In the genomic region with DNA sequence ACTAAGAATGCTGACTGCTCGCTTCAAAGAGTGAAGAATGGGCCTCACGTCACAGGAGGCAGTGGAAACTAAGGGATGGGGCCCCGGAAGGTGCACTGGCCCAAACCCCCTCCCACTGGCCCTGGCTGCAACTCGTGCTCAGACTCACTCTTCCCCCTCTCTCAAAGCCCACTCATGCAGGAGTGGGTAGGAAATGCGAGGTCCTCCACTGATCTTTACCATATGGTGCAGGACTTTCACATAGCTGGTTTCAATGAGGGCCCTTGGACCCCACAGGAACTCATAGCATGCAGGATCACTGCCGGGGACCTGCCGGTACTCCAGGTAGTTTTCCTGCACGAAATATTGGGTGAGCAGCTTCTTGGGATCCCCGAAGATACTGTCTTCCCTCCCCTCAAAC, we compare ENCODE assay signal across 11 cellular contexts. TPM values are rescaled to one million over a fixed set of nuclear protein-coding genes. Genes with fewer than 3 reads are reported as not detected.
"Had no signal": no experiment of that assay in that cellular context is flagged by ENCODE, and none has a peak within 500 bp of the region (broad histone marks: within the 10 kb centered on the region; RNA-seq: fewer than 3 reads in every experiment).

No MANE protein-coding gene starts in this region.

RNA-seq across cellular contexts. Expression of gene MAGEA6, which starts 2.9 kb away (rescaled TPM):
- total RNA-seq: activated B cell treated with CpG ODN at 0.5 μM for 24 hours; activated CD4-positive, alpha-beta memory T cell treated with anti-CD3 and anti-CD28 coated beads, Interleukin-2, amount 10 ng/mL, durations not matched to agents 7 days and 5 days; activated CD4-positive, alpha-beta T cell treated with anti-CD3 and anti-CD28 coated beads, Interleukin-2, amount 10 ng/mL, durations not matched to agents 7 days and 5 days; activated CD8-positive, alpha-beta memory T cell treated with anti-CD3 and anti-CD28 coated beads, Interleukin-2, amount 10 ng/mL, durations not matched to agents 7 days and 5 days; activated CD8-positive, alpha-beta T cell treated with anti-CD3 and anti-CD28 coated beads, Interleukin-2, amount 10 ng/mL, durations not matched to agents 7 days and 5 days; activated naive CD8-positive, alpha-beta T cell treated with anti-CD3 and anti-CD28 coated beads, Interleukin-2, amount 10 ng/mL, durations not matched to agents 7 days and 5 days; activated T-helper 2 cell treated with anti-CD3 and anti-CD28 coated beads, Interferon-gamma antibody, Interleukin-2, Interleukin-4, amounts not matched to agents 10 μg/mL and 5 μg/mL and 100 μg/mL, durations not matched to agents 14 hours and 24 hours and 36 hours; ascending aorta; bronchial epithelial cell; cardiac muscle cell had no signal
- polyA plus RNA-seq: adipose tissue, cardiac muscle cell had no signal

RNA-seq across cellular contexts. Expression of gene CSAG3, which starts 7.5 kb away (rescaled TPM):
- total RNA-seq: activated B cell treated with CpG ODN at 0.5 μM for 24 hours; activated CD8-positive, alpha-beta T cell treated with anti-CD3 and anti-CD28 coated beads, Interleukin-2, amount 10 ng/mL, durations not matched to agents 7 days and 5 days; activated naive CD8-positive, alpha-beta T cell treated with anti-CD3 and anti-CD28 coated beads, Interleukin-2, amount 10 ng/mL, durations not matched to agents 7 days and 5 days; activated T-helper 2 cell treated with anti-CD3 and anti-CD28 coated beads, Interferon-gamma antibody, Interleukin-2, Interleukin-4, amounts not matched to agents 10 μg/mL and 5 μg/mL and 100 μg/mL, durations not matched to agents 14 hours and 24 hours and 36 hours; ascending aorta; bronchial epithelial cell; cardiac muscle cell had no signal
- polyA plus RNA-seq: adipose tissue, cardiac muscle cell had no signal

RNA-seq across cellular contexts. Expression of gene MAGEA2, which starts 12.9 kb away (rescaled TPM):
- total RNA-seq: activated B cell treated with CpG ODN at 0.5 μM for 24 hours; activated CD4-positive, alpha-beta memory T cell treated with anti-CD3 and anti-CD28 coated beads, Interleukin-2, amount 10 ng/mL, durations not matched to agents 7 days and 5 days; activated CD4-positive, alpha-beta T cell treated with anti-CD3 and anti-CD28 coated beads, Interleukin-2, amount 10 ng/mL, durations not matched to agents 7 days and 5 days; activated CD8-positive, alpha-beta memory T cell treated with anti-CD3 and anti-CD28 coated beads, Interleukin-2, amount 10 ng/mL, durations not matched to agents 7 days and 5 days; activated CD8-positive, alpha-beta T cell treated with anti-CD3 and anti-CD28 coated beads, Interleukin-2, amount 10 ng/mL, durations not matched to agents 7 days and 5 days; activated naive CD8-positive, alpha-beta T cell treated with anti-CD3 and anti-CD28 coated beads, Interleukin-2, amount 10 ng/mL, durations not matched to agents 7 days and 5 days; activated T-helper 2 cell treated with anti-CD3 and anti-CD28 coated beads, Interferon-gamma antibody, Interleukin-2, Interleukin-4, amounts not matched to agents 10 μg/mL and 5 μg/mL and 100 μg/mL, durations not matched to agents 14 hours and 24 hours and 36 hours; ascending aorta; bronchial epithelial cell; cardiac muscle cell had no signal
- polyA plus RNA-seq: adipose tissue had no signal

RNA-seq across cellular contexts. Expression of gene MAGEA12, which starts 33.0 kb away (rescaled TPM):
- total RNA-seq: activated B cell treated with CpG ODN at 0.5 μM for 24 hours; activated CD4-positive, alpha-beta memory T cell treated with anti-CD3 and anti-CD28 coated beads, Interleukin-2, amount 10 ng/mL, durations not matched to agents 7 days and 5 days; activated CD4-positive, alpha-beta T cell treated with anti-CD3 and anti-CD28 coated beads, Interleukin-2, amount 10 ng/mL, durations not matched to agents 7 days and 5 days; activated CD8-positive, alpha-beta memory T cell treated with anti-CD3 and anti-CD28 coated beads, Interleukin-2, amount 10 ng/mL, durations not matched to agents 7 days and 5 days; activated CD8-positive, alpha-beta T cell treated with anti-CD3 and anti-CD28 coated beads, Interleukin-2, amount 10 ng/mL, durations not matched to agents 7 days and 5 days; activated naive CD8-positive, alpha-beta T cell treated with anti-CD3 and anti-CD28 coated beads, Interleukin-2, amount 10 ng/mL, durations not matched to agents 7 days and 5 days; activated T-helper 2 cell treated with anti-CD3 and anti-CD28 coated beads, Interferon-gamma antibody, Interleukin-2, Interleukin-4, amounts not matched to agents 10 μg/mL and 5 μg/mL and 100 μg/mL, durations not matched to agents 14 hours and 24 hours and 36 hours; ascending aorta; bronchial epithelial cell; cardiac muscle cell had no signal
- polyA plus RNA-seq: adipose tissue, cardiac muscle cell had no signal

RNA-seq across cellular contexts. Expression of gene CSAG1, which starts 33.0 kb away (rescaled TPM):
- total RNA-seq: activated B cell treated with CpG ODN at 0.5 μM for 24 hours; activated CD4-positive, alpha-beta memory T cell treated with anti-CD3 and anti-CD28 coated beads, Interleukin-2, amount 10 ng/mL, durations not matched to agents 7 days and 5 days; activated CD4-positive, alpha-beta T cell treated with anti-CD3 and anti-CD28 coated beads, Interleukin-2, amount 10 ng/mL, durations not matched to agents 7 days and 5 days; activated CD8-positive, alpha-beta memory T cell treated with anti-CD3 and anti-CD28 coated beads, Interleukin-2, amount 10 ng/mL, durations not matched to agents 7 days and 5 days; activated CD8-positive, alpha-beta T cell treated with anti-CD3 and anti-CD28 coated beads, Interleukin-2, amount 10 ng/mL, durations not matched to agents 7 days and 5 days; activated naive CD8-positive, alpha-beta T cell treated with anti-CD3 and anti-CD28 coated beads, Interleukin-2, amount 10 ng/mL, durations not matched to agents 7 days and 5 days; activated T-helper 2 cell treated with anti-CD3 and anti-CD28 coated beads, Interferon-gamma antibody, Interleukin-2, Interleukin-4, amounts not matched to agents 10 μg/mL and 5 μg/mL and 100 μg/mL, durations not matched to agents 14 hours and 24 hours and 36 hours; ascending aorta; bronchial epithelial cell; cardiac muscle cell had no signal
- polyA plus RNA-seq: adipose tissue, cardiac muscle cell had no signal
